In genomic region chr14:33467967-33468366, GRCh38 we compare ENCODE assay signal across 31 cellular contexts.
"Had no signal": no experiment of that assay in that cellular context is flagged by ENCODE, and none has a peak within 500 bp of the region (broad histone marks: within the 10 kb centered on the region; RNA-seq: fewer than 3 reads in every experiment).

No MANE protein-coding gene starts in this region.

- H3K36me3 ChIP-seq: neural progenitor cell, ovary, spleen, suprapubic skin, tibial artery, transverse colon, upper lobe of right lung, uterus had no signal

- H3K79me2 ChIP-seq: parathyroid adenoma had no signal

- H3K9me3 Mint-ChIP-seq: nephron; neural progenitor cell; stimulated activated memory B cell treated with anti-CD40 and anti-IgM and Interleukin-4, amounts not matched to agents 10 μg/mL and 1 μg/mL and 100 μg/mL, for 72 hours; stimulated activated naive CD8-positive, alpha-beta T cell treated with anti-CD3 and anti-CD28 coated beads, Interleukin-15, amount 100 ng/mL, for 72 hours; type B pancreatic cell had no signal

- H3K36me3 Mint-ChIP-seq: natural killer cell; neural progenitor cell; stimulated activated memory B cell treated with anti-CD40 and anti-IgM and Interleukin-4, amounts not matched to agents 10 μg/mL and 1 μg/mL and 100 μg/mL, for 72 hours; type B pancreatic cell had no signal

- H3K27me3 Mint-ChIP-seq: stimulated activated memory B cell treated with anti-CD40 and anti-IgM and Interleukin-4, amounts not matched to agents 10 μg/mL and 1 μg/mL and 100 μg/mL, for 72 hours; stimulated activated naive CD8-positive, alpha-beta T cell treated with anti-CD3 and anti-CD28 coated beads, Interleukin-15, amount 100 ng/mL, for 72 hours; type B pancreatic cell had no signal

- H3K27ac ChIP-seq: neural progenitor cell, ovary, parathyroid adenoma, psoas muscle, skin epidermis, spleen, suprapubic skin, testis, tibial artery, transverse colon, upper lobe of right lung, uterus had no signal

- H3K4me3 Mint-ChIP-seq: natural killer cell; nephron; neural progenitor cell; stimulated activated memory B cell treated with anti-CD40 and anti-IgM and Interleukin-4, amounts not matched to agents 10 μg/mL and 1 μg/mL and 100 μg/mL, for 72 hours; stimulated activated naive CD8-positive, alpha-beta T cell treated with anti-CD3 and anti-CD28 coated beads, Interleukin-15, amount 100 ng/mL, for 72 hours; type B pancreatic cell had no signal

- H3K4me1 Mint-ChIP-seq: natural killer cell; nephron; stimulated activated memory B cell treated with anti-CD40 and anti-IgM and Interleukin-4, amounts not matched to agents 10 μg/mL and 1 μg/mL and 100 μg/mL, for 72 hours; stimulated activated naive CD8-positive, alpha-beta T cell treated with anti-CD3 and anti-CD28 coated beads, Interleukin-15, amount 100 ng/mL, for 72 hours had no signal

- H3K9ac ChIP-seq: neural progenitor cell, parathyroid adenoma had no signal

- H2AFZ ChIP-seq: neural progenitor cell, parathyroid adenoma had no signal

- H3K4me3 ChIP-seq: neural progenitor cell, ovary, psoas muscle, skin epidermis, smooth muscle cell, spleen, suprapubic skin, testis, tibial artery, transverse colon, upper lobe of right lung, uterus had no signal

- H3K27me3 ChIP-seq: neural progenitor cell, ovary, spleen, suprapubic skin, testis, tibial artery, transverse colon, upper lobe of right lung, uterus had no signal

- H3K27ac Mint-ChIP-seq: natural killer cell; neural progenitor cell; progenitor cell of endocrine pancreas; stimulated activated memory B cell treated with anti-CD40 and anti-IgM and Interleukin-4, amounts not matched to agents 10 μg/mL and 1 μg/mL and 100 μg/mL, for 72 hours; stimulated activated naive CD8-positive, alpha-beta T cell treated with anti-CD3 and anti-CD28 coated beads, Interleukin-15, amount 100 ng/mL, for 72 hours; type B pancreatic cell had no signal

- H3K4me1 ChIP-seq: parathyroid adenoma, psoas muscle, spleen, suprapubic skin, testis, tibial artery, upper lobe of right lung, uterus had no signal

- ATAC-seq: natural killer cell; psoas muscle; right cardiac atrium; sciatic nerve; stimulated activated memory B cell treated with anti-CD40 and anti-IgM and Interleukin-4, amounts not matched to agents 10 μg/mL and 1 μg/mL and 100 μg/mL, for 72 hours; stimulated activated naive CD8-positive, alpha-beta T cell treated with anti-CD3 and anti-CD28 coated beads, Interleukin-15, amount 100 ng/mL, for 72 hours; stimulated activated naive CD8-positive, alpha-beta T cell treated with anti-CD3 and anti-CD28 coated beads, Interleukin-15, Interleukin-2, amounts not matched to agents 100 U/mL and 50 U/mL, for 24 hours; upper lobe of right lung had no signal

- H3K4me2 ChIP-seq: neural progenitor cell, smooth muscle cell had no signal

- H3K9me3 ChIP-seq: ovary, psoas muscle, spleen, suprapubic skin, testis, tibial artery, transverse colon, upper lobe of right lung, uterus had no signal

- DNase-seq: natural killer cell; occipital lobe; ovary; posterior cingulate gyrus; psoas muscle; right cardiac atrium; spleen; stimulated activated CD4-positive, alpha-beta T cell treated with anti-CD3 and anti-CD28 coated beads, Interleukin-12 subunit alpha, Interleukin-12 subunit beta, amount 100 ng/mL, for 4 hours; stimulated activated CD4-positive, alpha-beta T cell treated with anti-CD3 and anti-CD28 coated beads, Interleukin-1b, Interleukin-23, amount 100 ng/mL, for 48 hours; stimulated activated CD4-positive, alpha-beta T cell treated with anti-CD3 and anti-CD28 coated beads, Interleukin-4, amount 100 ng/mL, for 1 hour; stimulated activated CD4-positive, alpha-beta T cell treated with anti-CD3 and anti-CD28 coated beads, Interleukin-4, amount 100 ng/mL, for 4 hours; stimulated activated CD8-positive, alpha-beta memory T cell treated with anti-CD3 and anti-CD28 coated beads, Interleukin-4, amount 100 ng/mL, for 48 hours; stimulated activated naive CD4-positive, alpha-beta T cell; stimulated activated naive CD8-positive, alpha-beta T cell treated with anti-CD3 and anti-CD28 coated beads, Interleukin-15, amount 100 ng/mL, for 72 hours; stimulated activated naive CD8-positive, alpha-beta T cell treated with anti-CD3 and anti-CD28 coated beads, Interleukin-15, Interleukin-2, amounts not matched to agents 100 U/mL and 50 U/mL, for 24 hours; substantia nigra; testis; tibial artery; transverse colon; upper lobe of right lung; uterus had no signal
